ENCODE assay signal across 1 cellular context in genomic region chr2:201118121-201118956, GRCh38.
TF ChIP-seq lines count a peak whose summit lies in the region.

No MANE protein-coding gene starts in this region.

TF ChIP-seq in K562, 482 proteins besides CTCF, POLR2A, EP300 and RAD21 (continued from another document and continues in another):
- TF ChIP-seq RNF219 (CRISPR knock-in tag; IDR thresholded peaks at IDR 0.05), result no peak
- TF ChIP-seq NCOA4 (IDR thresholded peaks at IDR 0.05; ENCODE audit: partially characterized antibody), result no peak
- TF ChIP-seq PTBP1 (IDR thresholded peaks at IDR 0.05; ENCODE audit: low read depth, low read length), result no peak
- TF ChIP-seq ZNF668 (CRISPR knock-in tag; IDR thresholded peaks at IDR 0.05), result no peak
- TF ChIP-seq HMGN3 (IDR thresholded peaks at IDR 0.05; ENCODE audit: borderline replicate concordance, extremely low read depth, insufficient read length, low read depth, low read length), result peak; percentile 52
- peak; percentile 40 for TF ChIP-seq TBP (optimal IDR thresholded peaks at IDR 0.05; ENCODE audit: low read depth, low read length)
- TF ChIP-seq CBX5 (IDR thresholded peaks at IDR 0.05; ENCODE audit: borderline replicate concordance, low read depth), result no peak
- peak; percentile 66; the same call in 1 of the 2 replicates for TF ChIP-seq MTA1 (IDR thresholded peaks at IDR 0.05; ENCODE audit: borderline replicate concordance)
- no peak for TF ChIP-seq ZNF165 (CRISPR knock-in tag; IDR thresholded peaks at IDR 0.05; ENCODE audit: borderline replicate concordance)
- TF ChIP-seq THRB (CRISPR knock-in tag; conservative IDR thresholded peaks at IDR 0.05), result no peak
- TF ChIP-seq MECOM (CRISPR knock-in tag; IDR thresholded peaks at IDR 0.05), result no peak
- TF ChIP-seq ZNF124 (CRISPR knock-in tag; IDR thresholded peaks at IDR 0.05), result no peak
- TF ChIP-seq ETS1 (conservative IDR thresholded peaks at IDR 0.05; ENCODE audit: control insufficient read depth, low read depth, low read length), result no peak
- TF ChIP-seq ZBED1 (IDR thresholded peaks at IDR 0.05), result no peak
- no peak for TF ChIP-seq MXD1 (CRISPR knock-in tag; IDR thresholded peaks at IDR 0.05; ENCODE audit: borderline replicate concordance, poor library complexity, severe bottlenecking)
- peak; percentile 91 for TF ChIP-seq SMAD4 (CRISPR knock-in tag; conservative IDR thresholded peaks at IDR 0.05)
- TF ChIP-seq NFATC3 (IDR thresholded peaks at IDR 0.05), result no peak
- peak; percentile 49 for TF ChIP-seq TAF9B (IDR thresholded peaks at IDR 0.05; ENCODE audit: partially characterized antibody)
- peak; percentile 75 for TF ChIP-seq ZFX (CRISPR knock-in tag; IDR thresholded peaks at IDR 0.05)
- TF ChIP-seq HCFC1 (IDR thresholded peaks at IDR 0.05; ENCODE audit: low read depth, low read length), result peak; percentile 30; the same call in 1 of the 2 replicates
- no peak for TF ChIP-seq CHD1 (IDR thresholded peaks at IDR 0.05; ENCODE audit: low read length)
- peak; percentile 65; the same call in 1 of the 2 replicates for TF ChIP-seq MGA (IDR thresholded peaks at IDR 0.05)
- no peak; the same call in 1 of the 2 replicates for TF ChIP-seq SUPT5H (IDR thresholded peaks at IDR 0.05)
- no peak for TF ChIP-seq SRSF3 (IDR thresholded peaks at IDR 0.05; ENCODE audit: insufficient read depth, low read length)
- TF ChIP-seq SRSF7 (optimal IDR thresholded peaks at IDR 0.05; ENCODE audit: low read depth, low read length), result no peak
- no peak for TF ChIP-seq RBM25 (IDR thresholded peaks at IDR 0.05; ENCODE audit: low read depth, low read length, severe bottlenecking)
- no peak for TF ChIP-seq NFE2L1 (tag; IDR thresholded peaks at IDR 0.05; ENCODE audit: borderline replicate concordance, low read depth)
- TF ChIP-seq NR2C1 (IDR thresholded peaks at IDR 0.05), result no peak
- no peak; the same call in 1 of the 2 replicates for TF ChIP-seq NR2C1 (tag; IDR thresholded peaks at IDR 0.05)
- TF ChIP-seq THAP7 (CRISPR knock-in tag; IDR thresholded peaks at IDR 0.05), result 0 out of 2 replicates have a peak, but pooled peaks have one; percentile 30
- TF ChIP-seq ZKSCAN8 (CRISPR knock-in tag; IDR thresholded peaks at IDR 0.05), result no peak
- TF ChIP-seq HDAC6 (IDR thresholded peaks at IDR 0.05; ENCODE audit: low read depth, low read length), result no peak
- no peak for TF ChIP-seq HNRNPH1 (optimal IDR thresholded peaks at IDR 0.05; ENCODE audit: low read depth, low read length)
- no peak for TF ChIP-seq ZFP91 (CRISPR knock-in tag; IDR thresholded peaks at IDR 0.05)
- TF ChIP-seq MLX (CRISPR knock-in tag; conservative IDR thresholded peaks at IDR 0.05), result no peak
- TF ChIP-seq CBFA2T3 (IDR thresholded peaks at IDR 0.05), result no peak
- TF ChIP-seq TRIM28 (IDR thresholded peaks at IDR 0.05), result no peak
- TF ChIP-seq PHB2 (IDR thresholded peaks at IDR 0.05; ENCODE audit: low read depth), result no peak
- no peak for TF ChIP-seq MIER1 (IDR thresholded peaks at IDR 0.05; ENCODE audit: low read depth)
- no peak for TF ChIP-seq CAMTA2 (CRISPR knock-in tag; conservative IDR thresholded peaks at IDR 0.05)
- no peak for TF ChIP-seq POLR3G (IDR thresholded peaks at IDR 0.05; ENCODE audit: extremely low read depth, insufficient read length, insufficient replicate concordance)
- no peak for TF ChIP-seq MEF2A (IDR thresholded peaks at IDR 0.05; ENCODE audit: control insufficient read depth, low read depth, low read length)
- TF ChIP-seq ZNF224 (CRISPR knock-in tag; IDR thresholded peaks at IDR 0.05), result no peak
- TF ChIP-seq GABPB2 (CRISPR knock-in tag; conservative IDR thresholded peaks at IDR 0.05), result no peak
- TF ChIP-seq ID3 (CRISPR knock-in tag; IDR thresholded peaks at IDR 0.05), result no peak
- TF ChIP-seq ID3 (tag; IDR thresholded peaks at IDR 0.05), result no peak
- no peak for TF ChIP-seq MTA2 (IDR thresholded peaks at IDR 0.05; ENCODE audit: low read depth)
- no peak for TF ChIP-seq ZNF75A (CRISPR knock-in tag; IDR thresholded peaks at IDR 0.05)
- peak; percentile 64; the same call in 1 of the 2 replicates for TF ChIP-seq ETV5 (CRISPR knock-in tag; IDR thresholded peaks at IDR 0.05; ENCODE audit: low read depth)
- no peak for TF ChIP-seq BRF1 (IDR thresholded peaks at IDR 0.05; ENCODE audit: borderline replicate concordance, extremely low read depth, insufficient read length)
